16 cellular contexts compared by ENCODE assay signal in genomic region chr2:136135462-136135861, GRCh38. TPM values are rescaled to one million over a fixed set of nuclear protein-coding genes. Genes with fewer than 3 reads are reported as not detected.
DNase-seq lines count a peak whose midpoint lies in the region; ATAC-seq and TF ChIP-seq lines count a peak whose summit lies in the region.
"Had no signal": no experiment of that assay in that cellular context is flagged by ENCODE, and none has a peak within 500 bp of the region (broad histone marks: within the 10 kb centered on the region; RNA-seq: fewer than 3 reads in every experiment).

No MANE protein-coding gene starts in this region.

- H3K9me3 ChIP-seq in HEK293 (ENCODE audit: control insufficient read depth, insufficient read depth, low read depth, low read length): no peaks in the 10 kb centered on the region
- H3K9me3 ChIP-seq: BE2C, psoas muscle had no signal

- peaks cover 0 to 2% (median 0%) of the 10 kb centered on the region in 3 donors for H3K27me3 Mint-ChIP-seq in CD14-positive monocyte (ENCODE audit: low read depth in 3 of 3)
- H3K27me3 Mint-ChIP-seq in activated naive CD8-positive, alpha-beta T cell: no peaks in the 10 kb centered on the region
- no peaks in the 10 kb centered on the region for H3K27me3 Mint-ChIP-seq in natural killer cell (ENCODE audit: low read depth in 2 of 2)

- H3K4me1 Mint-ChIP-seq in CD14-positive monocyte (peaks cover 97% of the 10 kb centered on the region), natural killer cell (peaks cover 78 to 82% of the 10 kb centered on the region in 2 donors)
- peaks cover 97% of the 10 kb centered on the region for H3K4me1 Mint-ChIP-seq in activated naive CD8-positive, alpha-beta T cell (ENCODE audit: low read depth)

- H3K27ac ChIP-seq in HEK293 (ENCODE audit: extremely low read depth, low read depth, low read length): no peak overlapping the region
- H3K27ac ChIP-seq: psoas muscle had no signal

- intact Hi-C loops in CD14-positive monocyte (cut with micrococcal nuclease): no loop called here
- intact Hi-C loops in natural killer cell (cut with micrococcal nuclease): loop anchor here (5.0 kb wide), 1 partner anchor 77 kb away; no protein-coding TSS in a partner anchor

- peaks cover 14% of the 10 kb centered on the region for H3K4me1 ChIP-seq in HEK293 (ENCODE audit: control insufficient read depth, insufficient read depth, low read length)
- H3K4me1 ChIP-seq: BE2C, psoas muscle had no signal

- POLR2A ChIA-PET in HEK293 (lab: Yijun Ruan, JAX): no interaction called here

- H3K36me3 ChIP-seq in HEK293 (ENCODE audit: control insufficient read depth in 2 of 2, insufficient read depth in 1 of 2, low read length in 2 of 2): no peaks in the 10 kb centered on the region
- H3K36me3 ChIP-seq: BE2C had no signal

- H3K4me3 ChIP-seq in HEK293 (ENCODE audit: low read depth, low read length): no peak overlapping the region
- H3K4me3 ChIP-seq: psoas muscle had no signal

- H3K9me3 Mint-ChIP-seq in CD14-positive monocyte: peaks cover 0 to 3% (median 0%) of the 10 kb centered on the region in 7 donors
- no peaks in the 10 kb centered on the region for H3K9me3 Mint-ChIP-seq in activated naive CD8-positive, alpha-beta T cell (ENCODE audit: low read depth)
- H3K9me3 Mint-ChIP-seq in natural killer cell: no peaks in the 10 kb centered on the region

- DNase-seq in CD14-positive monocyte (ENCODE audit: low spot score): no peak
- DNase-seq in natural killer cell: no peak
- no peak for DNase-seq in NCI-H2107 treated with DMSO at 0.1 percent for 48 hours (lab: John Stamatoyannopoulos, UW; ENCODE audit: unreplicated experiment)
- DNase-seq in stimulated activated CD8-positive, alpha-beta memory T cell treated with anti-CD3 and anti-CD28 coated beads, Interleukin-4, amount 100 ng/mL, for 48 hours: no peak
- DNase-seq: BE2C, foreskin fibroblast, IMR-90, NCI-H2029 treated with DMSO at 0.1 percent for 48 hours, NCI-H774, psoas muscle, SHP77 treated with DMSO at 0.1 percent for 48 hours had no signal

- no peak for TF ChIP-seq CTCF in CD14-positive monocyte (IDR thresholded peaks at IDR 0.05)
- TF ChIP-seq CTCF in HEK293 (tag by site-specific recombination; IDR thresholded peaks at IDR 0.05): no peak
- TF ChIP-seq CTCF in natural killer cell (IDR thresholded peaks at IDR 0.05): no peak

- H3K27ac Mint-ChIP-seq in CD14-positive monocyte (peak overlapping the region; percentile 86 to 94 (median 91)), natural killer cell (peak overlapping the region; percentile 93 to 99)
- H3K27ac Mint-ChIP-seq in activated naive CD8-positive, alpha-beta T cell: peak overlapping the region; percentile 88

- peak overlapping the region in 1 of 2 donors; percentile 57 for H3K4me3 Mint-ChIP-seq in CD14-positive monocyte
- peak overlapping the region; percentile 38 for H3K4me3 Mint-ChIP-seq in activated naive CD8-positive, alpha-beta T cell
- H3K4me3 Mint-ChIP-seq in natural killer cell: peak overlapping the region; percentile 62

- peaks cover 0 to 7% of the 10 kb centered on the region in 2 donors for H3K36me3 Mint-ChIP-seq in CD14-positive monocyte
- H3K36me3 Mint-ChIP-seq in activated naive CD8-positive, alpha-beta T cell: no peaks in the 10 kb centered on the region
- no peaks in the 10 kb centered on the region for H3K36me3 Mint-ChIP-seq in natural killer cell

- CTCF ChIA-PET in HEK293 (lab: Yijun Ruan, JAX): interaction anchor here (0.5 to 0.7 kb wide), 3 partner anchors 17 to 268 kb away, joined by 3 read pairs; no protein-coding TSS in a partner anchor

- ATAC-seq in natural killer cell (no peak), HG03521 (IDR thresholded peaks at IDR 0.05; ENCODE audit: unreplicated experiment) (no peak), GM21381 (IDR thresholded peaks at IDR 0.05; ENCODE audit: unreplicated experiment) (no peak)

TF ChIP-seq in HEK293, 187 proteins besides CTCF, POLR2A, EP300 and RAD21:
- TF ChIP-seq ZNF10 (tag by site-specific recombination; IDR thresholded peaks at IDR 0.05) (no peak), ZNF211 (tag by site-specific recombination; IDR thresholded peaks at IDR 0.05; ENCODE audit: low read depth) (peak; percentile 67), AEBP2 (tag by site-specific recombination; IDR thresholded peaks at IDR 0.05; ENCODE audit: borderline replicate concordance) (no peak), ATF2 (tag by site-specific recombination; IDR thresholded peaks at IDR 0.05; ENCODE audit: low read depth) (no peak), ZNF335 (tag by site-specific recombination; conservative IDR thresholded peaks at IDR 0.05) (no peak)

RNA-seq across cellular contexts. Expression of gene CXCR4, which starts 17.5 kb away (rescaled TPM):
- polyA plus RNA-seq in CD14-positive monocyte: 100 to 1,000 TPM; 140 to 391 TPM
- total RNA-seq in natural killer cell: 100 to 1,000 TPM; 582 to 848 (median 741) TPM
- total RNA-seq: G401, IMR-90 had no signal
- polyA plus RNA-seq: IMR-90 had no signal
